ENCODE assay signal across 15 cellular contexts in genomic region chrX:110012818-110013484, GRCh38. TPM values are rescaled to one million over a fixed set of nuclear protein-coding genes. Genes with fewer than 3 reads are reported as not detected.
DNase-seq lines count a peak whose midpoint lies in the region; ATAC-seq and TF ChIP-seq lines count a peak whose summit lies in the region.
"Had no signal": no experiment of that assay in that cellular context is flagged by ENCODE, and none has a peak within 500 bp of the region (broad histone marks: within the 10 kb centered on the region; RNA-seq: fewer than 3 reads in every experiment).

No MANE protein-coding gene starts in this region.

- H3K27me3 Mint-ChIP-seq in Calu3 (ENCODE audit: unreplicated experiment), result no peaks in the 10 kb centered on the region

- H3K27ac ChIP-seq in lower lobe of right lung (no peak overlapping the region), sigmoid colon (no peak overlapping the region), hepatocyte (no peak overlapping the region)

- no peaks in the 10 kb centered on the region for H3K9me3 Mint-ChIP-seq in Calu3 (ENCODE audit: low read depth, unreplicated experiment)
- H3K9me3 Mint-ChIP-seq: immature natural killer cell; T-helper 2 cell treated with Interferon-gamma antibody and Interleukin-4, amounts not matched to agents 5 μg/mL and 100 μg/mL, for 36 hours had no signal

- no peak overlapping the region for H3K4me3 Mint-ChIP-seq in Calu3 (ENCODE audit: low read depth, unreplicated experiment)
- H3K4me3 Mint-ChIP-seq: immature natural killer cell; T-helper 2 cell treated with Interferon-gamma antibody and Interleukin-4, amounts not matched to agents 5 μg/mL and 100 μg/mL, for 36 hours had no signal

- WGBS in sigmoid colon, 2 donors, result 28 to 68% methylated on average over 3 of the region's 3 CpGs
- 58% methylated on average over 3 of the region's 3 CpGs for WGBS in hepatocyte (ENCODE audit: low lambda C conversion rate, missing lambda C conversion rate)

- H3K36me3 ChIP-seq in lower lobe of right lung (no peaks in the 10 kb centered on the region), sigmoid colon (no peaks in the 10 kb centered on the region), hepatocyte (replicated peaks; ENCODE audit: insufficient read depth, low read depth) (no peaks in the 10 kb centered on the region)

- H3K79me2 ChIP-seq in hepatocyte, result peaks cover 12% of the 10 kb centered on the region

- H3K27me3 ChIP-seq in lower lobe of right lung (ENCODE audit: low read depth) (no peaks in the 10 kb centered on the region), sigmoid colon (no peaks in the 10 kb centered on the region), hepatocyte (no peaks in the 10 kb centered on the region)

- no peak for TF ChIP-seq POLR2A in sigmoid colon (IDR thresholded peaks at IDR 0.05)

- intact Hi-C loops in Calu3 (cut with micrococcal nuclease; ENCODE audit: unreplicated experiment), result loop anchor here (5.0 kb wide), 1 partner anchor 96 kb away; no protein-coding TSS in a partner anchor
- intact Hi-C loops in lower lobe of right lung (cut with DNase I), result no loop called here
- intact Hi-C loops in sigmoid colon (cut with DNase I), result no loop called here

- TF ChIP-seq CTCF in Calu3 (IDR thresholded peaks at IDR 0.05; ENCODE audit: unreplicated experiment), result no peak
- no peak for TF ChIP-seq CTCF in lower lobe of right lung (IDR thresholded peaks at IDR 0.05)
- TF ChIP-seq CTCF in sigmoid colon (IDR thresholded peaks at IDR 0.05), result no peak
- TF ChIP-seq CTCF in hepatocyte (IDR thresholded peaks at IDR 0.05; ENCODE audit: poor library complexity), result no peak

- no peak for TF ChIP-seq EP300 in sigmoid colon (IDR thresholded peaks at IDR 0.05)

- H3K27ac Mint-ChIP-seq in Calu3 (ENCODE audit: unreplicated experiment), result no peak overlapping the region
- H3K27ac Mint-ChIP-seq: T-helper 2 cell treated with Interferon-gamma antibody and Interleukin-4, amounts not matched to agents 5 μg/mL and 100 μg/mL, for 36 hours had no signal

- no peak overlapping the region for H2AFZ ChIP-seq in hepatocyte

- BruUV-seq in Calu3 (replicated peaks; lab: Mats Ljungman, UMichigan), result no TSS peak

- ATAC-seq in lower lobe of right lung, result peak; percentile 77 to 85

- DNase-seq in Calu3 (peak; percentile 35), NCI-H1436 (lab: John Stamatoyannopoulos, UW) (peak; percentile 91), NCI-H748 (lab: John Stamatoyannopoulos, UW; ENCODE audit: unreplicated experiment) (peak; percentile 95), lower lobe of right lung (no peak), iPS-NIHi7 (ENCODE audit: extremely low spot score) (no peak), sigmoid colon (no peak), germinal center (ENCODE audit: low spot score) (no peak), hepatocyte (ENCODE audit: low spot score) (no peak)
- DNase-seq: activated CD4-positive, alpha-beta T cell treated with anti-CD3 and anti-CD28 coated beads, Interleukin-2, amount 50 U/mL, for 1 hour; effector CD4-positive, alpha-beta T cell; foreskin fibroblast; immature natural killer cell; NCI-H526 treated with DMSO at 0.1 percent for 48 hours; posterior cingulate gyrus had no signal

- H3K4me1 ChIP-seq in lower lobe of right lung (peaks cover 17% of the 10 kb centered on the region), sigmoid colon (no peaks in the 10 kb centered on the region), hepatocyte (ENCODE audit: insufficient read depth) (no peaks in the 10 kb centered on the region)

- H3K4me1 Mint-ChIP-seq in Calu3 (ENCODE audit: low read depth, unreplicated experiment), result peaks cover 11% of the 10 kb centered on the region

- H3K9me2 ChIP-seq in hepatocyte (replicated peaks; ENCODE audit: insufficient read depth), result no peaks in the 10 kb centered on the region

- H3K4me2 ChIP-seq in hepatocyte, result no peak overlapping the region

- H3K36me3 Mint-ChIP-seq in Calu3 (ENCODE audit: insufficient read depth, unreplicated experiment), result no peaks in the 10 kb centered on the region

- no peak overlapping the region for H3K4me3 ChIP-seq in lower lobe of right lung
- no peak overlapping the region for H3K4me3 ChIP-seq in sigmoid colon
- H3K4me3 ChIP-seq in hepatocyte, result no peak overlapping the region

- CTCF ChIA-PET in Calu3 (lab: Charles Lee), result interaction anchor here (0.9 kb wide), 1 partner anchor 14 kb away, joined by 4 read pairs; no protein-coding TSS in a partner anchor

- H4K20me1 ChIP-seq in hepatocyte (ENCODE audit: insufficient read depth, poor library complexity, severe bottlenecking), result no peaks in the 10 kb centered on the region

- no peaks in the 10 kb centered on the region for H3K9me3 ChIP-seq in lower lobe of right lung
- H3K9me3 ChIP-seq in sigmoid colon, result no peaks in the 10 kb centered on the region
- H3K9me3 ChIP-seq in hepatocyte (ENCODE audit: low read depth), result no peaks in the 10 kb centered on the region

RNA-seq across cellular contexts. Expression of gene TMEM164, which starts 10.0 kb away (rescaled TPM):
- total RNA-seq in Calu3 (2022) (32.6 and 39.5 TPM in 2 replicates), lower lobe of right lung (66.4 TPM), sigmoid colon (10 to 100 TPM in 2 of 4 donors, 1 to 10 TPM in 2; 6.4 to 15.0 (median 10.4) TPM), hepatocyte (26.7 and 34.2 TPM in 2 replicates)
- polyA plus RNA-seq in sigmoid colon (10 to 100 TPM; 10.8 to 43.2 (median 13.9) TPM), hepatocyte (3.1 and 5.4 TPM in 2 replicates)

Comparison
In these comparisons a context has a peak if more than half of its experiments do, and no peak if none do; other contexts are left out.
1. DNase-seq: peak in Calu3 (single experiment), NCI-H1436 (single experiment) and NCI-H748 (single experiment); none in lower lobe of right lung (single experiment), iPS-NIHi7 (single experiment), sigmoid colon (single experiment), germinal center (single experiment) and hepatocyte (single experiment).